Comparison of ENCODE assay signal across 28 cellular contexts in the genomic region with DNA sequence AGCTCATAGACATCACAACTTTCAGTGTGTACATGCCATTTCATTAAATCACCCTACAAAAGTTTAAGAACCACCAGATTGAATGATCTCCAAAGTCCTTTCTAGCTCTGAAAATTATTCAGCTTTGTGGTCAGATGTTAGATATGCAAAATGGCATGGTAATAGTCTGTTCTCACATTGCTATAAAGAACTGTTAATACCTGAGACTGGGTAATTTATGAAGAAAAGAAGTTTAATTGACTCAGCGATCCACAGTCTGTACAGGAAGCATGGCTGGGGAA.
"Had no signal": no experiment of that assay in that cellular context is flagged by ENCODE, and none has a peak within 500 bp of the region (broad histone marks: within the 10 kb centered on the region; RNA-seq: fewer than 3 reads in every experiment).

No MANE protein-coding gene starts in this region.

- H3K4me1 ChIP-seq: SJCRH30 had no signal

- DNase-seq: activated CD4-positive, alpha-beta memory T cell treated with anti-CD3 and anti-CD28 coated beads, Interleukin-2, amount 10 ng/mL, durations not matched to agents 7 days and 5 days; activated CD4-positive, alpha-beta T cell treated with anti-CD3 and anti-CD28 coated beads for 1 hour; activated CD4-positive, alpha-beta T cell treated with anti-CD3 and anti-CD28 coated beads for 48 hours; activated CD4-positive, CD25-positive, alpha-beta regulatory T cell; activated CD8-positive, alpha-beta memory T cell treated with anti-CD3 and anti-CD28 coated beads for 24 hours; activated CD8-positive, alpha-beta memory T cell treated with anti-CD3 and anti-CD28 coated beads, Interleukin-2, amount 10 ng/mL, durations not matched to agents 7 days and 5 days; activated CD8-positive, alpha-beta memory T cell treated with anti-CD3 and anti-CD28 coated beads, Interleukin-2, amount 50 U/mL, for 48 hours; activated effector memory CD4-positive, alpha-beta T cell treated with Interleukin-2 at 50 U/mL for 16 hours; activated naive CD4-positive, alpha-beta T cell treated with anti-CD3 and anti-CD28 coated beads, Interleukin-2, amount 10 ng/mL, durations not matched to agents 7 days and 5 days; activated naive CD8-positive, alpha-beta T cell treated with anti-CD3 and anti-CD28 coated beads, Interleukin-2, amount 50 U/mL, for 24 hours; activated T-cell treated with anti-CD3 and anti-CD28 coated beads, Interleukin-2, amount 50 U/mL, for 48 hours; central memory CD4-positive, alpha-beta T cell; NCI-H1048; NCI-H1105 treated with DMSO at 0.1 percent for 48 hours; NCI-H1436; NCI-H1694; NCI-H1930; NCI-H2081 treated with DMSO at 0.1 percent for 48 hours; NCI-H226; NCI-H524 treated with DMSO at 0.1 percent for 48 hours; PC-9; SHP77; SJCRH30; T1000; WERI-Rb-1 had no signal

- H3K4me3 ChIP-seq: K562, PC-9, SJCRH30, SK-N-MC had no signal

- H3K27me3 ChIP-seq: SJCRH30 had no signal

- H3K36me3 ChIP-seq: SJCRH30, WERI-Rb-1 had no signal

- H3K27ac ChIP-seq: PC-9, RWPE1, SJCRH30, SK-N-MC, WERI-Rb-1 had no signal

- ATAC-seq: activated CD8-positive, alpha-beta memory T cell treated with anti-CD3 and anti-CD28 coated beads, Interleukin-2, amount 10 ng/mL, durations not matched to agents 7 days and 5 days; activated naive CD8-positive, alpha-beta T cell treated with anti-CD3 and anti-CD28 coated beads, Interleukin-2, amount 50 U/mL, for 24 hours; K562 had no signal
